In genomic region chr9:129421371-129421770, GRCh38 we compare ENCODE assay signal across 21 cellular contexts.
"Had no signal": no experiment of that assay in that cellular context is flagged by ENCODE, and none has a peak within 500 bp of the region (broad histone marks: within the 10 kb centered on the region; RNA-seq: fewer than 3 reads in every experiment).

No MANE protein-coding gene starts in this region.

- H3K27ac Mint-ChIP-seq: activated naive CD4-positive, alpha-beta T cell treated with anti-CD3 and anti-CD28 coated beads, Interleukin-2, amount 50 U/mL, for 24 hours; activated T-helper 1 cell treated with anti-CD3 and anti-CD28 coated beads, Interleukin-12 subunit alpha, Interleukin-12 subunit beta, Interleukin-2, Interleukin-4 antibody, amounts not matched to agents 30 ng/mL and 10 ng/mL and 1 ng/mL, durations not matched to agents 14 hours and 24 hours and 36 hours; memory B cell; stimulated activated naive CD8-positive, alpha-beta T cell treated with anti-CD3 and anti-CD28 coated beads, Interleukin-15, Interleukin-2, amounts not matched to agents 100 ng/mL and 50 ng/mL, for 24 hours; T-cell had no signal

- H3K36me3 Mint-ChIP-seq: activated naive CD4-positive, alpha-beta T cell treated with anti-CD3 and anti-CD28 coated beads, Interleukin-2, amount 50 U/mL, for 24 hours; memory B cell; naive B cell; T-cell had no signal

- H3K27me3 ChIP-seq: esophagus muscularis mucosa, heart left ventricle, tibial artery had no signal

- H3K9me3 Mint-ChIP-seq: activated naive CD4-positive, alpha-beta T cell treated with anti-CD3 and anti-CD28 coated beads, Interleukin-2, amount 50 U/mL, for 24 hours; activated T-helper 1 cell treated with anti-CD3 and anti-CD28 coated beads, Interleukin-12 subunit alpha, Interleukin-12 subunit beta, Interleukin-2, Interleukin-4 antibody, amounts not matched to agents 30 ng/mL and 10 ng/mL and 1 ng/mL, durations not matched to agents 14 hours and 24 hours and 36 hours; effector memory CD8-positive, alpha-beta T cell; naive B cell; stimulated activated naive CD8-positive, alpha-beta T cell treated with anti-CD3 and anti-CD28 coated beads, Interleukin-15, Interleukin-2, amounts not matched to agents 100 ng/mL and 50 ng/mL, for 24 hours; T-cell had no signal

- H3K9me3 ChIP-seq: esophagus muscularis mucosa, psoas muscle, tibial artery had no signal

- H3K4me3 Mint-ChIP-seq: activated CD8-positive, alpha-beta T cell treated with anti-CD3 and anti-CD28 coated beads, Interleukin-2, amount 10 ng/mL, durations not matched to agents 7 days and 5 days; activated naive CD4-positive, alpha-beta T cell treated with anti-CD3 and anti-CD28 coated beads, Interleukin-2, amount 50 U/mL, for 24 hours; activated T-helper 1 cell treated with anti-CD3 and anti-CD28 coated beads, Interleukin-12 subunit alpha, Interleukin-12 subunit beta, Interleukin-2, Interleukin-4 antibody, amounts not matched to agents 30 ng/mL and 10 ng/mL and 1 ng/mL, durations not matched to agents 14 hours and 24 hours and 36 hours; memory B cell; naive B cell; stimulated activated naive CD8-positive, alpha-beta T cell treated with anti-CD3 and anti-CD28 coated beads, Interleukin-15, Interleukin-2, amounts not matched to agents 100 ng/mL and 50 ng/mL, for 24 hours; T-cell had no signal

- H3K27me3 Mint-ChIP-seq: activated naive CD4-positive, alpha-beta T cell treated with anti-CD3 and anti-CD28 coated beads, Interleukin-2, amount 50 U/mL, for 24 hours; effector memory CD8-positive, alpha-beta T cell; stimulated activated naive CD8-positive, alpha-beta T cell treated with anti-CD3 and anti-CD28 coated beads, Interleukin-15, Interleukin-2, amounts not matched to agents 100 ng/mL and 50 ng/mL, for 24 hours; T-cell had no signal

- H3K4me1 ChIP-seq: psoas muscle, tibial artery had no signal

- H3K36me3 ChIP-seq: esophagus muscularis mucosa, heart left ventricle, tibial artery had no signal

- H3K4me3 ChIP-seq: esophagus muscularis mucosa, heart left ventricle, psoas muscle, tibial artery had no signal

- H3K27ac ChIP-seq: esophagus muscularis mucosa, heart left ventricle, psoas muscle, tibial artery had no signal

- DNase-seq: activated CD4-positive, alpha-beta T cell treated with anti-CD3 and anti-CD28 coated beads for 1 hour; activated CD4-positive, alpha-beta T cell treated with anti-CD3 and anti-CD28 coated beads, Interleukin-2, amount 50 U/mL, for 1 hour; activated CD8-positive, alpha-beta T cell treated with anti-CD3 and anti-CD28 coated beads, Interleukin-2, amount 10 ng/mL, durations not matched to agents 7 days and 5 days; activated gamma-delta T cell treated with Interleukin-2 at 50 U/mL for 16 hours; aorta; central memory CD4-positive, alpha-beta T cell; effector memory CD8-positive, alpha-beta T cell; heart left ventricle; islet precursor cell; left cardiac atrium; naive B cell; psoas muscle; stimulated activated CD4-positive, alpha-beta T cell treated with anti-CD3 and anti-CD28 coated beads, Interleukin-4, amount 100 ng/mL, for 24 hours; substantia nigra; T-cell; tibial artery had no signal
